ENCODE assay signal across 2 cellular contexts in genomic region chr16:89783952-89784351, GRCh38.
A peak's percentile ranks its signal among the peaks of the same experiment; 100 is the strongest.
TF ChIP-seq lines count a peak whose summit lies in the region.

No MANE protein-coding gene starts in this region.

TF ChIP-seq in HEK293, 187 proteins besides CTCF, POLR2A, EP300 and RAD21:
- TF ChIP-seq ZNF121 (tag by site-specific recombination; IDR thresholded peaks at IDR 0.05) = peak; percentile 86

TF ChIP-seq in K562, 482 proteins besides CTCF, POLR2A, EP300 and RAD21:
- TF ChIP-seq ZNF121 (CRISPR knock-in tag; conservative IDR thresholded peaks at IDR 0.05) = peak; percentile 75
